Comparison of ENCODE assay signal across 20 cellular contexts in genomic region chrX:9231491-9231890, GRCh38.
A peak's percentile ranks its signal among the peaks of the same experiment; 100 is the strongest.
DNase-seq lines count a peak whose midpoint lies in the region; ATAC-seq and TF ChIP-seq lines count a peak whose summit lies in the region.
"Had no signal": no experiment of that assay in that cellular context is flagged by ENCODE, and none has a peak within 500 bp of the region (broad histone marks: within the 10 kb centered on the region; RNA-seq: fewer than 3 reads in every experiment).

No MANE protein-coding gene starts in this region.

- ATAC-seq in gastroesophageal sphincter (no peak), GM21576 (IDR thresholded peaks at IDR 0.05; ENCODE audit: unreplicated experiment) (no peak)

- no peak for TF ChIP-seq EP300 in gastroesophageal sphincter (IDR thresholded peaks at IDR 0.05)

- no peaks in the 10 kb centered on the region for H3K36me3 ChIP-seq in gastroesophageal sphincter
- H3K36me3 ChIP-seq: SJCRH30, vagina had no signal

- H3K9me3 ChIP-seq in gastroesophageal sphincter, result no peaks in the 10 kb centered on the region
- H3K9me3 ChIP-seq: SJCRH30, vagina had no signal

- 81 to 90% methylated on average over 2 to 4 of the region's 5 CpGs for WGBS in gastroesophageal sphincter (ENCODE audit: low coverage in 1 of 2), 2 donors

- H3K4me3 ChIP-seq in gastroesophageal sphincter, result no peak overlapping the region
- H3K4me3 ChIP-seq: SJCRH30, vagina had no signal

- TF ChIP-seq CTCF in gastroesophageal sphincter (IDR thresholded peaks at IDR 0.05), result no peak

- no peaks in the 10 kb centered on the region for H3K4me1 ChIP-seq in gastroesophageal sphincter
- H3K4me1 ChIP-seq: SJCRH30, vagina had no signal

- H3K27me3 ChIP-seq in gastroesophageal sphincter, result no peaks in the 10 kb centered on the region
- H3K27me3 ChIP-seq: SJCRH30, vagina had no signal

- no peak overlapping the region for H3K27ac ChIP-seq in gastroesophageal sphincter
- H3K27ac ChIP-seq: SJCRH30, vagina had no signal

- DNase-seq in Ammon's horn (ENCODE audit: low spot score) (peak; percentile 8), HCEC 1CT (peak; percentile 43), amniotic epithelial cell (ENCODE audit: low read depth) (peak; percentile 47), iris pigment epithelial cell (ENCODE audit: low read depth) (peak; percentile 27)
- no peak for DNase-seq in activated CD4-positive, alpha-beta T cell treated with anti-CD3 and anti-CD28 coated beads, Interleukin-2, amount 50 U/mL, for 4 hours
- DNase-seq: activated naive CD4-positive, alpha-beta T cell treated with anti-CD3 and anti-CD28 coated beads, Interleukin-2, amount 50 U/mL, for 16 hours; caudate nucleus; effector CD8-positive, alpha-beta T cell; GF-D8; hippocampal formation; NCI-H146; NCI-H2171 treated with DMSO at 0.1 percent for 48 hours; NCI-H748 treated with DMSO at 0.1 percent for 48 hours; OCI-M1; SJCRH30; small intestine; stimulated activated CD4-positive, alpha-beta T cell treated with anti-CD3 and anti-CD28 coated beads, Interleukin-4, amount 100 ng/mL, for 1 hour had no signal

- no peak for TF ChIP-seq POLR2A in gastroesophageal sphincter (IDR thresholded peaks at IDR 0.05)

Comparison
In these comparisons a context has a peak if more than half of its experiments do, and no peak if none do; other contexts are left out.
1. DNase-seq: peak in Ammon's horn (single experiment), HCEC 1CT (single experiment), amniotic epithelial cell (single experiment) and iris pigment epithelial cell (single experiment); none in activated CD4-positive, alpha-beta T cell treated with anti-CD3 and anti-CD28 coated beads, Interleukin-2, amount 50 U/mL, for 4 hours (0 of 2).